In the genomic region with DNA sequence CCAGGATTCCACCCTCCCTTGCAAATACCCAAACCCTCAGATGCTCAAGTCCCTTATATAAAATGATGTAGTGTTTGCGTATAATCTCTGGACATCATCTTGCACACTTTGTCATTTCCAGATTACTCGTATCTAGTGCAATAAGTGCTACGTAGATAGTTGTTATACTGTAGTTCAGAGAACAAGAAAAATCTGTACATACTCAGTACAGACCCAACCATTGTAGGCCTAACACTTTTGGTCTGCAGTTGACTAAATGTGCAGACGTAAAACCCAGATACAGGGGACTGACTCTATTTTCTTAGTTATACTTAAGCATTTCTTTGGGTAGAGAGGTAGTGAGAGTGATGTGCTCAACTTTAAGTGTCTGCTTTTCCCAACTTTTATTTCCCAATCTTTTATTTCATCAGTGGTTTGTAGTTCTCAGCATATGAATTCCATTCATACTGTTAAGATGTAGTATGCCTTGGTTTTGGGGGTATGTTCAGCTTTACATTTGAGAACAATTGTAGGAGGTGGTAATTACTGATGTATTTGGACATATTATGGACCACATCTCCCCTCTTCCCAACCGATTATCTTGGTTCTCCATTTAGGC, we compare ENCODE assay signal across 23 cellular contexts. TPM values are rescaled to one million over a fixed set of nuclear protein-coding genes. Genes with fewer than 3 reads are reported as not detected.
DNase-seq lines count a peak whose midpoint lies in the region; ATAC-seq and TF ChIP-seq lines count a peak whose summit lies in the region.
"Had no signal": no experiment of that assay in that cellular context is flagged by ENCODE, and none has a peak within 500 bp of the region (broad histone marks: within the 10 kb centered on the region; RNA-seq: fewer than 3 reads in every experiment).

No MANE protein-coding gene starts in this region.

- H3K4me3 Mint-ChIP-seq in IgD-negative memory B cell (peak overlapping the region in 1 of 4 donors; percentile 27), type B pancreatic cell (no peak overlapping the region)
- H3K4me3 Mint-ChIP-seq: activated naive CD4-positive, alpha-beta T cell treated with anti-CD3 and anti-CD28 coated beads, Interleukin-2, amount 50 U/mL, for 24 hours; brain had no signal

- H3K27me3 Mint-ChIP-seq in IgD-negative memory B cell (no peaks in the 10 kb centered on the region), type B pancreatic cell (no peaks in the 10 kb centered on the region)
- H3K27me3 Mint-ChIP-seq: activated naive CD4-positive, alpha-beta T cell treated with anti-CD3 and anti-CD28 coated beads, Interleukin-2, amount 50 U/mL, for 24 hours had no signal

- TF ChIP-seq CTCF in cardiac muscle cell (IDR thresholded peaks at IDR 0.05; ENCODE audit: low read depth, low read length): no peak
- no peak for TF ChIP-seq CTCF in type B pancreatic cell (conservative IDR thresholded peaks at IDR 0.05)
- no peak for TF ChIP-seq CTCF in dorsolateral prefrontal cortex (IDR thresholded peaks at IDR 0.05 in 54 of 56, conservative IDR thresholded peaks at IDR 0.05 in 2 of 56; ENCODE audit: low read depth in 1 of 56, partially characterized antibody in 56 of 56)

- H3K27me3 ChIP-seq in cardiac muscle cell (no peaks in the 10 kb centered on the region), dorsolateral prefrontal cortex (no peaks in the 10 kb centered on the region)
- H3K27me3 ChIP-seq: right atrium auricular region, upper lobe of right lung had no signal

- DNase-seq in cardiac muscle cell (ENCODE audit: low read depth in 1 of 2, low spot score in 1 of 2) (peak in 1 of 2 donors; percentile 32), Right ventricle myocardium superior (no peak), fibroblast of peridontal ligament (ENCODE audit: extremely low read depth) (peak; percentile 30), type B pancreatic cell (ENCODE audit: extremely low spot score, unreplicated experiment) (no peak), dorsolateral prefrontal cortex (no peak), T1000 (lab: John Stamatoyannopoulos, UW) (no peak)
- DNase-seq: activated CD4-positive, alpha-beta T cell treated with anti-CD3 and anti-CD28 coated beads, Interleukin-2, amount 50 U/mL, for 4 hours; activated T-cell treated with anti-CD3 and anti-CD28 coated beads, Interleukin-2, amount 50 U/mL, for 1 hour; H7; kidney; mesendoderm; NCI-H1105; NCI-H2171; NCI-H774; stimulated activated CD4-positive, alpha-beta T cell treated with anti-CD3 and anti-CD28 coated beads, Interleukin-15, amount 100 ng/mL, for 24 hours; stimulated activated naive CD4-positive, alpha-beta T cell treated with Interleukin-2 at 50 U/mL for 16 hours; upper lobe of right lung had no signal

- ATAC-seq in Right ventricle myocardium superior (ENCODE audit: poor library complexity) (no peak), GM18868 (IDR thresholded peaks at IDR 0.05; ENCODE audit: unreplicated experiment) (no peak)
- ATAC-seq: upper lobe of right lung had no signal

- no peaks in the 10 kb centered on the region for H3K36me3 Mint-ChIP-seq in IgD-negative memory B cell
- peaks cover 21% of the 10 kb centered on the region for H3K36me3 Mint-ChIP-seq in type B pancreatic cell

- peak overlapping the region; percentile 37 for H3K27ac ChIP-seq in cardiac muscle cell
- peak overlapping the region in 4 of 59 donors; percentile 4 to 55 (median 16) for H3K27ac ChIP-seq in dorsolateral prefrontal cortex
- H3K27ac ChIP-seq: HL-60, right atrium auricular region, upper lobe of right lung had no signal

- intact Hi-C loops in Right ventricle myocardium superior (cut with DNase I) (no loop called here), dorsolateral prefrontal cortex (cut with DNase I) (no loop called here)

- H3K27ac Mint-ChIP-seq in IgD-negative memory B cell (peak overlapping the region in 2 of 3 donors; percentile 6 to 45), type B pancreatic cell (peak overlapping the region; percentile 48)
- H3K27ac Mint-ChIP-seq: activated naive CD4-positive, alpha-beta T cell treated with anti-CD3 and anti-CD28 coated beads, Interleukin-2, amount 50 U/mL, for 24 hours had no signal

- H3K4me1 Mint-ChIP-seq in IgD-negative memory B cell (peaks cover 0 to 11% (median 2%) of the 10 kb centered on the region in 3 donors), type B pancreatic cell (ENCODE audit: unreplicated experiment) (peaks cover 14% of the 10 kb centered on the region)

- no peaks in the 10 kb centered on the region for H3K9me3 Mint-ChIP-seq in IgD-negative memory B cell
- no peaks in the 10 kb centered on the region for H3K9me3 Mint-ChIP-seq in type B pancreatic cell
- H3K9me3 Mint-ChIP-seq: activated naive CD4-positive, alpha-beta T cell treated with anti-CD3 and anti-CD28 coated beads, Interleukin-2, amount 50 U/mL, for 24 hours had no signal

- no peak overlapping the region for H3K4me3 ChIP-seq in cardiac muscle cell
- no peak overlapping the region for H3K4me3 ChIP-seq in dorsolateral prefrontal cortex
- H3K4me3 ChIP-seq: right atrium auricular region, upper lobe of right lung had no signal

- H3K36me3 ChIP-seq in cardiac muscle cell: peaks cover 19% of the 10 kb centered on the region

- peaks cover 26% of the 10 kb centered on the region for H3K4me1 ChIP-seq in cardiac muscle cell (ENCODE audit: low read depth)

- no peaks in the 10 kb centered on the region for H3K9me3 ChIP-seq in cardiac muscle cell (ENCODE audit: low read depth)
- H3K9me3 ChIP-seq: right atrium auricular region, upper lobe of right lung had no signal

RNA-seq across cellular contexts. Expression of a gene that starts 43.9 kb away (rescaled TPM):
- total RNA-seq in cardiac muscle cell (98.2 and 113 TPM in 2 replicates), Right ventricle myocardium superior (117 TPM), type B pancreatic cell (ENCODE audit: low replicate concordance) (146 and 183 TPM in 2 replicates), dorsolateral prefrontal cortex (100 to 1,000 TPM; 139 to 229 (median 190) TPM)
- polyA plus RNA-seq in cardiac muscle cell (27.4 and 33.5 TPM in 2 replicates), IgD-negative memory B cell (81.9 TPM)
